21 cellular contexts compared by ENCODE assay signal in the genomic region with DNA sequence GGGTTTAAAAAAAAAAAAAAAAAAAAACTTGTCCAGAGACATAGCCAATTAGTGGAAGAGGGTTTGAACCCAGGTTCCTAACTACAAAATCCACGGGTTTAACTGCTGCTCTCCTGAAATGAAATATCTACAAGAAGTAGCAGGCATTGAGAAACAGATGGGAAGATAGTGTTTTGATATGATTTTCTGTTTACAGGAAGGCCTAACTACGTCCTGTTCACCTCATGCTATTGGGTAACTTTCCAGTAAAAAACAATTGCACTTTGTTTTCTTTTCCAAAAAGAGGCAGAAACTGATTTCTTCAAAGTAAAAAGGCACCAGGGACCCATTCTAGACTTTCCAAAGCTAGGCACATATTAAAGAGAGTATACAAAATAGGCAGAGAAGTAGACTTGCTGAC. TPM values are rescaled to one million over a fixed set of nuclear protein-coding genes. Genes with fewer than 3 reads are reported as not detected.
DNase-seq lines count a peak whose midpoint lies in the region; ATAC-seq and TF ChIP-seq lines count a peak whose summit lies in the region.
"Had no signal": no experiment of that assay in that cellular context is flagged by ENCODE, and none has a peak within 500 bp of the region (broad histone marks: within the 10 kb centered on the region; RNA-seq: fewer than 3 reads in every experiment).

No MANE protein-coding gene starts in this region.

- no peak overlapping the region for H3K4me3 ChIP-seq in fibroblast of pulmonary artery (replicated peaks; ENCODE audit: low read depth, low read length)
- H3K4me3 ChIP-seq in gastrocnemius medialis = no peak overlapping the region
- H3K4me3 ChIP-seq: K562 had no signal

- H3K27ac Mint-ChIP-seq in T-helper 1 cell treated with Interleukin-12 subunit alpha and Interleukin-12 subunit beta and Interleukin-4 antibody, amounts not matched to agents 30 μg/mL and 1 μg/mL, for 36 hours = peak overlapping the region; percentile 89
- H3K27ac Mint-ChIP-seq in activated T-helper 2 cell treated with anti-CD3 and anti-CD28 coated beads, Interferon-gamma antibody, Interleukin-2, Interleukin-4, amounts not matched to agents 10 μg/mL and 5 μg/mL and 100 μg/mL, durations not matched to agents 14 hours and 24 hours and 36 hours = peak overlapping the region; percentile 22
- H3K27ac Mint-ChIP-seq: CD4-positive, CD25-positive, alpha-beta regulatory T cell had no signal

- no peaks in the 10 kb centered on the region for H3K9me3 Mint-ChIP-seq in T-helper 1 cell treated with Interleukin-12 subunit alpha and Interleukin-12 subunit beta and Interleukin-4 antibody, amounts not matched to agents 30 μg/mL and 1 μg/mL, for 36 hours
- no peaks in the 10 kb centered on the region for H3K9me3 Mint-ChIP-seq in activated T-helper 2 cell treated with anti-CD3 and anti-CD28 coated beads, Interferon-gamma antibody, Interleukin-2, Interleukin-4, amounts not matched to agents 10 μg/mL and 5 μg/mL and 100 μg/mL, durations not matched to agents 14 hours and 24 hours and 36 hours
- H3K9me3 Mint-ChIP-seq: CD4-positive, CD25-positive, alpha-beta regulatory T cell; immature natural killer cell had no signal

- no peaks in the 10 kb centered on the region for H3K27me3 Mint-ChIP-seq in T-helper 1 cell treated with Interleukin-12 subunit alpha and Interleukin-12 subunit beta and Interleukin-4 antibody, amounts not matched to agents 30 μg/mL and 1 μg/mL, for 36 hours (ENCODE audit: low read depth)
- H3K27me3 Mint-ChIP-seq in activated T-helper 2 cell treated with anti-CD3 and anti-CD28 coated beads, Interferon-gamma antibody, Interleukin-2, Interleukin-4, amounts not matched to agents 10 μg/mL and 5 μg/mL and 100 μg/mL, durations not matched to agents 14 hours and 24 hours and 36 hours (ENCODE audit: low read depth) = peaks cover 1% of the 10 kb centered on the region
- H3K27me3 Mint-ChIP-seq: CD4-positive, CD25-positive, alpha-beta regulatory T cell had no signal

- ATAC-seq in gastrocnemius medialis = no peak
- ATAC-seq: K562 had no signal

- peaks cover 22% of the 10 kb centered on the region for H3K4me1 Mint-ChIP-seq in T-helper 1 cell treated with Interleukin-12 subunit alpha and Interleukin-12 subunit beta and Interleukin-4 antibody, amounts not matched to agents 30 μg/mL and 1 μg/mL, for 36 hours (ENCODE audit: low read depth)
- H3K4me1 Mint-ChIP-seq in activated T-helper 2 cell treated with anti-CD3 and anti-CD28 coated beads, Interferon-gamma antibody, Interleukin-2, Interleukin-4, amounts not matched to agents 10 μg/mL and 5 μg/mL and 100 μg/mL, durations not matched to agents 14 hours and 24 hours and 36 hours (ENCODE audit: low read depth) = peaks cover 11% of the 10 kb centered on the region

- DNase-seq in T-helper 1 cell (no peak), fibroblast of pulmonary artery (ENCODE audit: low read depth) (peak; percentile 77), gastrocnemius medialis (no peak), retina (no peak), NOMO-1 treated with DMSO at 0.1 percent for 48 hours (lab: John Stamatoyannopoulos, UW; ENCODE audit: unreplicated experiment) (no peak), GF-D8 (lab: John Stamatoyannopoulos, UW) (no peak)
- no peak for DNase-seq in activated T-helper 2 cell treated with anti-CD3 and anti-CD28 coated beads, Interferon-gamma antibody, Interleukin-2, Interleukin-4, amounts not matched to agents 10 μg/mL and 5 μg/mL and 100 μg/mL, durations not matched to agents 14 hours and 24 hours and 36 hours (ENCODE audit: low spot score)
- DNase-seq: activated CD8-positive, alpha-beta memory T cell treated with anti-CD3 and anti-CD28 coated beads, Interleukin-2, amount 50 U/mL, for 48 hours; CD4-positive, CD25-positive, alpha-beta regulatory T cell; dermis blood vessel endothelial cell; DND-41; foreskin fibroblast; HCEC 1CT; immature natural killer cell; NCI-H1105 treated with DMSO at 0.1 percent for 48 hours; NCI-H446 treated with DMSO at 0.1 percent for 48 hours; posterior cingulate gyrus; trophoblast cell had no signal

- peaks cover 77 to 83% of the 10 kb centered on the region in 2 donors for H3K4me1 ChIP-seq in gastrocnemius medialis

- peak overlapping the region; percentile 45 for H3K4me3 Mint-ChIP-seq in T-helper 1 cell treated with Interleukin-12 subunit alpha and Interleukin-12 subunit beta and Interleukin-4 antibody, amounts not matched to agents 30 μg/mL and 1 μg/mL, for 36 hours
- H3K4me3 Mint-ChIP-seq in activated T-helper 2 cell treated with anti-CD3 and anti-CD28 coated beads, Interferon-gamma antibody, Interleukin-2, Interleukin-4, amounts not matched to agents 10 μg/mL and 5 μg/mL and 100 μg/mL, durations not matched to agents 14 hours and 24 hours and 36 hours (ENCODE audit: low read depth) = no peak overlapping the region
- H3K4me3 Mint-ChIP-seq: CD4-positive, CD25-positive, alpha-beta regulatory T cell; immature natural killer cell had no signal

- in situ Hi-C loops in gastrocnemius medialis (cut with MboI; ENCODE audit: low sequenced_read_pairs in 4 of 4) = no loop called here

- H3K36me3 Mint-ChIP-seq in T-helper 1 cell treated with Interleukin-12 subunit alpha and Interleukin-12 subunit beta and Interleukin-4 antibody, amounts not matched to agents 30 μg/mL and 1 μg/mL, for 36 hours (ENCODE audit: low read depth) = peaks cover 32% of the 10 kb centered on the region
- peaks cover 29% of the 10 kb centered on the region for H3K36me3 Mint-ChIP-seq in activated T-helper 2 cell treated with anti-CD3 and anti-CD28 coated beads, Interferon-gamma antibody, Interleukin-2, Interleukin-4, amounts not matched to agents 10 μg/mL and 5 μg/mL and 100 μg/mL, durations not matched to agents 14 hours and 24 hours and 36 hours (ENCODE audit: low read depth)

- H3K27ac ChIP-seq in gastrocnemius medialis = peak overlapping the region; percentile 84 to 99 (median 85)
- H3K27ac ChIP-seq: 22Rv1 had no signal

- TF ChIP-seq POLR2A in gastrocnemius medialis (IDR thresholded peaks at IDR 0.05) = no peak

- TF ChIP-seq CTCF in fibroblast of pulmonary artery (IDR thresholded peaks at IDR 0.05; ENCODE audit: low read length, missing control alignments) (no peak), gastrocnemius medialis (IDR thresholded peaks at IDR 0.05 in 4 of 5, conservative IDR thresholded peaks at IDR 0.05 in 1 of 5) (no peak)

- H3K9me3 ChIP-seq in gastrocnemius medialis = no peaks in the 10 kb centered on the region

- no peaks in the 10 kb centered on the region for H3K27me3 ChIP-seq in gastrocnemius medialis

- intact Hi-C loops in activated T-helper 2 cell treated with anti-CD3 and anti-CD28 coated beads, Interferon-gamma antibody, Interleukin-2, Interleukin-4, amounts not matched to agents 10 μg/mL and 5 μg/mL and 100 μg/mL, durations not matched to agents 14 hours and 24 hours and 36 hours (cut with micrococcal nuclease) = loop anchor here (10.0 kb wide), 1 partner anchor 542 kb away; the partner anchor contains the start of gene CSTF3
- intact Hi-C loops in gastrocnemius medialis (cut with DNase I; ENCODE audit: low total_unique reads) = loop anchor here (10.0 kb wide), 3 partner anchors 452 to 728 kb away; partner anchors contain the start of genes CAT and HIPK3

- H3K36me3 ChIP-seq in gastrocnemius medialis = peaks cover 2 to 26% of the 10 kb centered on the region in 2 donors

RNA-seq across cellular contexts. Expression of gene C11orf91, which starts 5.9 kb away (rescaled TPM):
- not detected in 2 replicates for total RNA-seq in activated T-helper 2 cell treated with anti-CD3 and anti-CD28 coated beads, Interferon-gamma antibody, Interleukin-2, Interleukin-4, amounts not matched to agents 10 μg/mL and 5 μg/mL and 100 μg/mL, durations not matched to agents 14 hours and 24 hours and 36 hours
- not detected for total RNA-seq in gastrocnemius medialis
- total RNA-seq: CD4-positive, CD25-positive, alpha-beta regulatory T cell; dermis blood vessel endothelial cell; K562 had no signal

RNA-seq across cellular contexts. Expression of gene CD59, which starts 29.7 kb away (rescaled TPM):
- 165 and 173 TPM in 2 replicates for total RNA-seq in activated T-helper 2 cell treated with anti-CD3 and anti-CD28 coated beads, Interferon-gamma antibody, Interleukin-2, Interleukin-4, amounts not matched to agents 10 μg/mL and 5 μg/mL and 100 μg/mL, durations not matched to agents 14 hours and 24 hours and 36 hours
- total RNA-seq in gastrocnemius medialis = 100 to 1,000 TPM; 476 to 717 (median 695) TPM
